1 cellular context compared by ENCODE assay signal in genomic region chr5:95928724-95929253, GRCh38.
TF ChIP-seq lines count a peak whose summit lies in the region.

No MANE protein-coding gene starts in this region.

TF ChIP-seq in WTC11, 78 proteins besides CTCF, POLR2A, EP300 and RAD21 (continued from another document):
- TF ChIP-seq ZNF281 (CRISPR knock-in tag; IDR thresholded peaks at IDR 0.05) (no peak), ATF1 (CRISPR knock-in tag; IDR thresholded peaks at IDR 0.05) (no peak), MYBL2 (CRISPR knock-in tag; IDR thresholded peaks at IDR 0.05) (no peak), JAZF1 (CRISPR knock-in tag; IDR thresholded peaks at IDR 0.05) (no peak)
- TF ChIP-seq, protein P1, sequence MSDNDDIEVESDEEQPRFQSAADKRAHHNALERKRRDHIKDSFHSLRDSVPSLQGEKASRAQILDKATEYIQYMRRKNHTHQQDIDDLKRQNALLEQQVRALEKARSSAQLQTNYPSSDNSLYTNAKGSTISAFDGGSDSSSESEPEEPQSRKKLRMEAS (CRISPR knock-in tag; IDR thresholded peaks at IDR 0.05), result no peak
- TF ChIP-seq, protein P2, sequence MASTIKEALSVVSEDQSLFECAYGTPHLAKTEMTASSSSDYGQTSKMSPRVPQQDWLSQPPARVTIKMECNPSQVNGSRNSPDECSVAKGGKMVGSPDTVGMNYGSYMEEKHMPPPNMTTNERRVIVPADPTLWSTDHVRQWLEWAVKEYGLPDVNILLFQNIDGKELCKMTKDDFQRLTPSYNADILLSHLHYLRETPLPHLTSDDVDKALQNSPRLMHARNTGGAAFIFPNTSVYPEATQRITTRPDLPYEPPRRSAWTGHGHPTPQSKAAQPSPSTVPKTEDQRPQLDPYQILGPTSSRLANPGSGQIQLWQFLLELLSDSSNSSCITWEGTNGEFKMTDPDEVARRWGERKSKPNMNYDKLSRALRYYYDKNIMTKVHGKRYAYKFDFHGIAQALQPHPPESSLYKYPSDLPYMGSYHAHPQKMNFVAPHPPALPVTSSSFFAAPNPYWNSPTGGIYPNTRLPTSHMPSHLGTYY (CRISPR knock-in tag; IDR thresholded peaks at IDR 0.05), result no peak
